ENCODE assay signal across 23 cellular contexts in the genomic region with DNA sequence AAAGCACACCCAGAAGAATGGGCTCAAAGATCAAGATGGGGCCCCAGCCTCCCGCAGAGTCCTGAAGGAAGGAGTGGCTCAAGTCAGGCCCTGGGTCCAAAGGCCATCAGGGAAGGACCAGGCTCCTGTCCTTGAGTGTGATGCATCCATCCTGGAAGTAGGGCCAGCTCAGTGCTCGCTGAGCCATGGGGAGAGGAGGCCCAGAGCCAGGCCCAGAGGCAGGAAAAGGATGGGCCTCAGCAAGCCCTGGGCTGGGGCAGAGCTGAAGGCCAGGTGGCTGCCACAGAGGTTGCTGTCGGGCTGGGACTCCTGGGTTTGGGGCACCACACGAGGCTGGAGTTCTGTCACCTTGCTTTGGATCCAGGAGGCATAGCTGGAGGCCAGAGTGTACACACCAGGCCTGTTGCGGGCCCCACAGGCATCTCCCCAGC. TPM values are rescaled to one million over a fixed set of nuclear protein-coding genes. Genes with fewer than 3 reads are reported as not detected.
A peak's percentile ranks its signal among the peaks of the same experiment; 100 is the strongest.
DNase-seq lines count a peak whose midpoint lies in the region; ATAC-seq lines count a peak whose summit lies in the region.
"Had no signal": no experiment of that assay in that cellular context is flagged by ENCODE, and none has a peak within 500 bp of the region (broad histone marks: within the 10 kb centered on the region; RNA-seq: fewer than 3 reads in every experiment).

No MANE protein-coding gene starts in this region.

- peak overlapping the region; percentile 66 for H2BK12ac ChIP-seq in trophoblast cell (ENCODE audit: low read length)

- H3K27me3 ChIP-seq in iPS-15b (ENCODE audit: control insufficient read depth, insufficient read depth, low read length) = no peaks in the 10 kb centered on the region
- H3K27me3 ChIP-seq in trophoblast cell (ENCODE audit: insufficient read depth, low read length) = no peaks in the 10 kb centered on the region
- H3K27me3 ChIP-seq: ascending aorta, spleen had no signal

- H2AFZ ChIP-seq in trophoblast cell (ENCODE audit: insufficient read depth, low read length, poor library complexity) = no peak overlapping the region

- H2BK120ac ChIP-seq in trophoblast cell (ENCODE audit: insufficient read depth, low read length, poor library complexity) = no peak overlapping the region

- peak overlapping the region; percentile 71 for H4K91ac ChIP-seq in trophoblast cell (ENCODE audit: low read depth, low read length)

- H2AK5ac ChIP-seq in trophoblast cell (ENCODE audit: low read length) = peak overlapping the region; percentile 42

- peaks cover 4% of the 10 kb centered on the region for H3K4me1 Mint-ChIP-seq in T-helper 17 cell

- ATAC-seq in T-helper 17 cell = no peak
- no peak for ATAC-seq in GM19467 (IDR thresholded peaks at IDR 0.05; ENCODE audit: unreplicated experiment)
- ATAC-seq: activated CD8-positive, alpha-beta T cell treated with anti-CD3 and anti-CD28 coated beads for 36 hours; gastroesophageal sphincter; left ventricle myocardium superior; Right ventricle myocardium inferior had no signal

- H3K9ac ChIP-seq in iPS-15b (ENCODE audit: low read depth, low read length) (peak overlapping the region; percentile 12), trophoblast cell (ENCODE audit: low read length) (no peak overlapping the region)

- no peaks in the 10 kb centered on the region for H3K36me3 Mint-ChIP-seq in T-helper 17 cell (ENCODE audit: low read depth)
- H3K36me3 Mint-ChIP-seq: naive B cell had no signal

- no CpG with 5 or more reads among the region's 5 CpGs for WGBS in trophoblast cell (ENCODE audit: extremely low coverage, insufficient coverage, insufficient read length)

- peaks cover 17% of the 10 kb centered on the region for H3K79me2 ChIP-seq in trophoblast cell (ENCODE audit: control insufficient read depth, insufficient read depth, low read length, poor library complexity)

- H3K4me2 ChIP-seq in trophoblast cell (ENCODE audit: low read length) = no peak overlapping the region

- peaks cover 8% of the 10 kb centered on the region for H3K4me1 ChIP-seq in iPS-15b (ENCODE audit: control insufficient read depth, insufficient read depth, low read length)
- H3K4me1 ChIP-seq in trophoblast cell (ENCODE audit: control insufficient read depth in 1 of 2, insufficient read depth in 2 of 2, low read length in 2 of 2) = peaks cover 40 to 44% of the 10 kb centered on the region in 2 experiments
- H3K4me1 ChIP-seq: ascending aorta had no signal

- no peak overlapping the region for H4K8ac ChIP-seq in trophoblast cell (ENCODE audit: low read depth, low read length)

- H3K23ac ChIP-seq in trophoblast cell (ENCODE audit: low read length) = no peak overlapping the region

- DNase-seq in ACHN = peak; percentile 60
- DNase-seq in T-helper 17 cell = no peak
- DNase-seq in trophoblast cell = no peak
- no peak for DNase-seq in stimulated activated CD4-positive, alpha-beta T cell treated with anti-CD3 and anti-CD28 coated beads, Interleukin-2, amount 100 ng/mL, for 24 hours
- no peak for DNase-seq in NCI-H524 treated with DMSO at 0.1 percent for 48 hours (lab: John Stamatoyannopoulos, UW)
- no peak for DNase-seq in NCI-H69 (lab: John Stamatoyannopoulos, UW)
- DNase-seq: activated CD8-positive, alpha-beta T cell treated with anti-CD3 and anti-CD28 coated beads for 36 hours; activated naive CD4-positive, alpha-beta T cell treated with anti-CD3 and anti-CD28 coated beads for 36 hours; activated T-cell treated with anti-CD3 and anti-CD28 coated beads, Interleukin-2, amount 50 U/mL, for 24 hours; DMS53; left ventricle myocardium superior; naive B cell; NCI-H146; NCI-H446; spleen; tibial artery had no signal

- H3K36me3 ChIP-seq in iPS-15b (ENCODE audit: control insufficient read depth, insufficient read depth, low read length) (peaks cover 51% of the 10 kb centered on the region), trophoblast cell (ENCODE audit: control insufficient read depth in 1 of 2, insufficient read depth in 2 of 2, low read length in 2 of 2) (peaks cover 37 to 40% of the 10 kb centered on the region in 2 experiments)

- no peak overlapping the region for H3K4me3 ChIP-seq in iPS-15b (ENCODE audit: low read depth, low read length)
- H3K4me3 ChIP-seq in trophoblast cell (ENCODE audit: low read depth, low read length) = no peak overlapping the region
- H3K4me3 ChIP-seq: ascending aorta, gastroesophageal sphincter, spleen, tibial artery had no signal

- H3K18ac ChIP-seq in trophoblast cell (ENCODE audit: low read length) = no peak overlapping the region

- no peaks in the 10 kb centered on the region for H3K9me3 ChIP-seq in T-helper 17 cell (ENCODE audit: control insufficient read depth, low read length, poor library complexity, severe bottlenecking)
- no peaks in the 10 kb centered on the region for H3K9me3 ChIP-seq in iPS-15b (ENCODE audit: control insufficient read depth, insufficient read depth, low read length)
- H3K9me3 ChIP-seq in trophoblast cell (ENCODE audit: insufficient read depth, low read depth, low read length) = peaks cover 2% of the 10 kb centered on the region
- H3K9me3 ChIP-seq: ascending aorta, gastroesophageal sphincter, spleen, tibial artery had no signal

- H3K79me1 ChIP-seq in trophoblast cell (ENCODE audit: low read length) = peaks cover 20% of the 10 kb centered on the region

- H2BK5ac ChIP-seq in trophoblast cell (ENCODE audit: low read depth, low read length, poor library complexity) = no peak overlapping the region

- H4K12ac ChIP-seq in trophoblast cell (ENCODE audit: low read depth, low read length) = no peak overlapping the region

- peak overlapping the region; percentile 77 for H3K27ac Mint-ChIP-seq in T-helper 17 cell
- H3K27ac Mint-ChIP-seq: activated CD8-positive, alpha-beta T cell treated with anti-CD3 and anti-CD28 coated beads for 36 hours; activated naive CD4-positive, alpha-beta T cell treated with anti-CD3 and anti-CD28 coated beads for 36 hours; activated T-cell treated with anti-CD3 and anti-CD28 coated beads, Interleukin-2, amount 50 U/mL, for 24 hours had no signal

- H3K4me3 Mint-ChIP-seq in T-helper 17 cell = no peak overlapping the region
- H3K4me3 Mint-ChIP-seq: activated CD8-positive, alpha-beta T cell treated with anti-CD3 and anti-CD28 coated beads for 36 hours; activated naive CD4-positive, alpha-beta T cell treated with anti-CD3 and anti-CD28 coated beads for 36 hours; activated T-cell treated with anti-CD3 and anti-CD28 coated beads, Interleukin-2, amount 50 U/mL, for 24 hours; CD14-positive monocyte had no signal

- H3K27me3 Mint-ChIP-seq in T-helper 17 cell = no peaks in the 10 kb centered on the region
- H3K27me3 Mint-ChIP-seq: activated CD8-positive, alpha-beta T cell treated with anti-CD3 and anti-CD28 coated beads for 36 hours; activated T-cell treated with anti-CD3 and anti-CD28 coated beads, Interleukin-2, amount 50 U/mL, for 24 hours; naive B cell had no signal

- H3K27ac ChIP-seq in trophoblast cell (ENCODE audit: low read depth, low read length) = no peak overlapping the region
- H3K27ac ChIP-seq: ascending aorta, gastroesophageal sphincter, tibial artery had no signal

- H3K14ac ChIP-seq in trophoblast cell (ENCODE audit: low read length) = no peak overlapping the region

- peak overlapping the region; percentile 8 for H3K4ac ChIP-seq in trophoblast cell (ENCODE audit: low read depth, low read length)

- in situ Hi-C loops in ACHN (cut with HindIII; ENCODE audit: low pct_ligation_motif_present, low pct_unique_long_range_greater_than_20kb, low sequenced_read_pairs) = no loop called here

RNA-seq across cellular contexts. Expression of gene PRSS8, which starts 3.7 kb away (rescaled TPM):
- total RNA-seq in T-helper 17 cell = not detected
- 138 and 139 TPM in 2 replicates for polyA plus RNA-seq in trophoblast cell (2013)
- total RNA-seq: A673; activated CD8-positive, alpha-beta T cell treated with anti-CD3 and anti-CD28 coated beads for 36 hours; activated naive CD4-positive, alpha-beta T cell treated with anti-CD3 and anti-CD28 coated beads for 36 hours; ascending aorta; left ventricle myocardium superior; Right ventricle myocardium inferior; spleen had no signal
- polyA plus RNA-seq: CD14-positive monocyte had no signal

RNA-seq across cellular contexts. Expression of gene KAT8, which starts 14.4 kb away (rescaled TPM):
- 10 to 100 TPM; 86.7 to 97.6 TPM for total RNA-seq in T-helper 17 cell
- 31.8 and 32.3 TPM in 2 replicates for polyA plus RNA-seq in trophoblast cell (2013)

RNA-seq across cellular contexts. Expression of gene PRSS36, which starts 18.0 kb away (rescaled TPM):
- under 1 TPM; 0.10 to 0.47 TPM for total RNA-seq in T-helper 17 cell
- polyA plus RNA-seq in trophoblast cell (2013) = 0.21 and 0.29 TPM in 2 replicates

RNA-seq across cellular contexts. Expression of gene BCKDK, which starts 23.7 kb away (rescaled TPM):
- 1 to 10 TPM; 8.5 to 9.9 TPM for total RNA-seq in T-helper 17 cell
- polyA plus RNA-seq in trophoblast cell (2013) = 43.7 and 47.1 TPM in 2 replicates

RNA-seq across cellular contexts. Expression of gene VKORC1, which starts 37.3 kb away (rescaled TPM):
- 10 to 100 TPM; 30.6 to 31.7 TPM for total RNA-seq in T-helper 17 cell
- 112 and 118 TPM in 2 replicates for polyA plus RNA-seq in trophoblast cell (2013)
